25 cellular contexts compared by ENCODE assay signal in the genomic region with DNA sequence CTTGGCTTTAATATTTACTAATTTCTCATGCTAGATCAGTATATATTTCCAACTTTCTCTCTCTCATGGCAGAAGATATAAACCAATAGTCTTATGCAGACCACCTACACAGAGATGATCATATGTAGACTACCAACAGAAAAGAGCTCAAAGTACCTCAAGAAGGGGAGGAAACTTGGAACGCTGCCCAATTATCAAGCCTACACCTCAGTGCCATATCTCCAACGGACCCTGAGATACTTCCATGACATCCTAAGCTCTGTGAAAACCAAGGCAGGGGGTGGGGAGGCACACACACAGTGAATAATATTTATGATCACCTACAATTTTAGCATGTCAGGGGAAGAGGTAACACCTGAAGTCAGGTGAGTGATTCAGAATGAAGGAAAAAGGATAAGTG.
DNase-seq lines count a peak whose midpoint lies in the region; ATAC-seq, FAIRE-seq and TF ChIP-seq lines count a peak whose summit lies in the region.
"Had no signal": no experiment of that assay in that cellular context is flagged by ENCODE, and none has a peak within 500 bp of the region (broad histone marks: within the 10 kb centered on the region; RNA-seq: fewer than 3 reads in every experiment).

No MANE protein-coding gene starts in this region.

- H3K4me2 ChIP-seq in K562 (ENCODE audit: insufficient read depth, low read length): peak overlapping the region; percentile 46
- H3K4me2 ChIP-seq: BLaER1, KMS-11 had no signal

- H3K4me3 ChIP-seq in K562: no peak overlapping the region
- H3K4me3 ChIP-seq: BLaER1 had no signal

- no peaks in the 10 kb centered on the region for H3K36me3 ChIP-seq in K562 (ENCODE audit: control insufficient read depth, insufficient read depth, low read length)

- peaks cover 6% of the 10 kb centered on the region; the same call in 1 of the 2 replicates for H3K9me3 ChIP-seq in K562 (replicated peaks; ENCODE audit: control insufficient read depth, insufficient read depth, low read depth, low read length)

- no peaks in the 10 kb centered on the region for H3K27me3 ChIP-seq in K562 (ENCODE audit: control insufficient read depth in 2 of 2, insufficient read depth in 2 of 2, low read length in 2 of 2)
- H3K27me3 ChIP-seq: BLaER1 had no signal

- 0 out of 2 replicates have a peak overlapping the region, but pooled peaks have one; percentile 33 for H2AFZ ChIP-seq in K562 (ENCODE audit: low read depth, low read length)

- in situ Hi-C loops in K562 (cut with MboI): no loop called here

- CTCF ChIA-PET in K562 (lab: Yijun Ruan, JAX; ENCODE audit: low intra/inter-chr PET ratio): interaction anchor here (0.7 kb wide), 1 partner anchor 108 kb away, joined by 6 read pairs; no protein-coding TSS in a partner anchor

- no peak for TF ChIP-seq POLR2A in K562 (conservative IDR thresholded peaks at IDR 0.05)

- POLR2A ChIA-PET in K562 (lab: Yijun Ruan, JAX): interaction anchor here (1.7 kb wide), 1 partner anchor 9 kb away, joined by 7 read pairs; no protein-coding TSS in a partner anchor

- peak; percentile 79 for ATAC-seq in K562
- peak; percentile 7 for ATAC-seq in left colon
- ATAC-seq in GM19351 (IDR thresholded peaks at IDR 0.05; ENCODE audit: unreplicated experiment): no peak

- intact Hi-C loops in K562 (cut with micrococcal nuclease): no loop called here
- intact Hi-C loops in left colon (cut with DNase I, micrococcal nuclease): no loop called here

- no peaks in the 10 kb centered on the region for H4K20me1 ChIP-seq in K562 (replicated peaks; ENCODE audit: control insufficient read depth, insufficient read depth, low read length)

- H3K9ac ChIP-seq in K562 (ENCODE audit: insufficient read depth in 1 of 2, low read depth in 2 of 2, low read length in 2 of 2): no peak overlapping the region
- H3K9ac ChIP-seq: BLaER1, KMS-11 had no signal

- TF ChIP-seq EP300 in K562 (IDR thresholded peaks at IDR 0.05; ENCODE audit: low read length): no peak

- no peak for DNase-seq in GM19239 (ENCODE audit: insufficient read length, low spot score)
- DNase-seq in HUDEP-2 (lab: John Stamatoyannopoulos, UW; ENCODE audit: unreplicated experiment in 76 of 76): peak in 58 of 76 experiments; percentile 5 to 82 (median 40)
- peak; percentile 10 to 68 (median 21) for DNase-seq in K562 (ENCODE audit: extremely low read depth in 1 of 4, low spot score in 3 of 4)
- DNase-seq in left colon: no peak
- DNase-seq in foreskin melanocyte: no peak
- DNase-seq in putamen (ENCODE audit: low spot score): no peak
- DNase-seq: CD4-positive, CD25-positive, alpha-beta regulatory T cell; DMS153; DND-41; H7; IMR-90; MM.1S; NCI-H1048; NCI-H1417; NCI-H1694; NCI-H2029 treated with DMSO at 0.1 percent for 48 hours; NCI-H2171 treated with DMSO at 0.1 percent for 48 hours; NCI-H524; NCI-H774; SHP77 had no signal

- no peak overlapping the region for H3K27ac ChIP-seq in K562 (ENCODE audit: extremely low read depth, low read depth, low read length)
- H3K27ac ChIP-seq: BLaER1, KMS-11, RWPE1 had no signal

- H3K9me1 ChIP-seq in K562 (ENCODE audit: control insufficient read depth, insufficient read depth, low read length): no peaks in the 10 kb centered on the region

- BruUV-seq in K562 (replicated peaks; lab: Mats Ljungman, UMichigan): no TSS peak

- TF ChIP-seq CTCF in K562 (IDR thresholded peaks at IDR 0.05 in 2 of 3, conservative IDR thresholded peaks at IDR 0.05 in 1 of 3; ENCODE audit: insufficient read depth in 2 of 3, low read depth in 1 of 3, low read length in 3 of 3): no peak

- TF ChIP-seq RAD21 in K562 (CRISPR knock-in tag; conservative IDR thresholded peaks at IDR 0.05 in 1 of 2, IDR thresholded peaks at IDR 0.05 in 1 of 2): no peak

- peaks cover 0 to 7% of the 10 kb centered on the region in 2 experiments; a peak in 3 of 5 replicates for H3K4me1 ChIP-seq in K562 (replicated peaks in 1 of 2; ENCODE audit: control insufficient read depth in 2 of 2, insufficient read depth in 2 of 2, low read length in 2 of 2)
- H3K4me1 ChIP-seq: BLaER1 had no signal

- H3K79me2 ChIP-seq in K562 (ENCODE audit: control insufficient read depth, insufficient read depth, low read length): peaks cover 51% of the 10 kb centered on the region

- FAIRE-seq in GM19239 (lab: Jason Lieb, UNC): peak; percentile 54
- peak; percentile 44 for FAIRE-seq in K562 (lab: Jason Lieb, UNC)
- FAIRE-seq: GM12892 had no signal

- 0% methylated on average over 1 of the region's 2 CpGs for WGBS in K562 (ENCODE audit: insufficient coverage, low coverage, missing lambda C conversion rate)

TF ChIP-seq in K562, 482 proteins besides CTCF, POLR2A, EP300 and RAD21:
- TF ChIP-seq NFIC (IDR thresholded peaks at IDR 0.05) (peak; percentile 91), CHD2 (IDR thresholded peaks at IDR 0.05; ENCODE audit: low read depth, low read length) (no peak)

Comparison
In these comparisons a context has a peak if more than half of its experiments do, and no peak if none do; other contexts are left out.
1. DNase-seq: peak in HUDEP-2 (58 of 76) and K562 (4 of 4); none in GM19239 (single experiment), left colon (0 of 2), foreskin melanocyte (single experiment) and putamen (single experiment).